In the genomic region with DNA sequence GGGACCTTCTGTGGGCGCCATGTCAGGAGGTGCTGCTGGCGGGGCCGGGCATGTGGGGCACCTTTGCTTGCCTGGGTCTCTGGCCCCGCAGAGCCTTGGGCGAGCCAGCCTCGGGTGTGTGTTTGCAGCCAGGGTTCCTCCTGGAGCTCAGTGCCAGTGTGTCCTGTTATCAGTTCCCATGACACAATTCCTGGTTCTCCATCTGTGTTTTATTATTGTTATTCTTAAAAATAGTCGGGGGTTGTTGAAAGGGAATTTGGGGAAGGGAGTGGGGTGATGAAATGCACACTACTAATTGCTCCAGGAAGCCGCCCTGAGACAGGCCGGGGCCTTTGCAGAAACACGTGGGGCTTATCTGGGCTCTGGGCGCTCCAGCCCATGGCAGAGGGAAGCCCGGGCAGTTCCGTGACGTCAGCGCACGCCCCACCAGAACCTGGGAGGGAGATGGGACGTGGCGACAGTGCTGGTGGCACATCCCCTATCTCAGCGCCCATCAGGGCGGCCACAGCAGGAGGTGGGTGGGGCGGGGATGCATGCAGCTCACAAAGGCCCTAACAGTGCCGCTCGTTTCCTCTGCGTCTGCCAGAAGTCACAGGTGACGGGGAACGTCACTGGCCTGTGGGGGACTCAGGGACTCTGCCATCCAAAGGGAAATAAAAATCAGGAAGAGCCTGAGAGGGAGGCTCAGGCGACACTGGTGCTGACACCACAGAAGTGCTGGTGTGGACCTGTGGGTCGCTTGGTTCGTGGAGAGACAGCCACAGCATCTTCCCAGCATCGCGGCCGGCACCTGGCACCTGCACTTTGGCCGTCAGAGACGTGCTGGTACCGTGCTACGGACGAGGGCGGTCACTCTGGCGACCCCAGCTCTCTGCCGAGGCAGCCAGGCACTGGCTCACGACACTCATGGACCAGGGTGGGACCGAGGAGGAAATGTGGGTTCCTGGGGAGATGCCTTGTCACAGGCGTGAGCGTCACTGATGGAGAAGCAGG, we compare ENCODE assay signal across 11 cellular contexts.
DNase-seq lines count a peak whose midpoint lies in the region; ATAC-seq and TF ChIP-seq lines count a peak whose summit lies in the region.
"Had no signal": no experiment of that assay in that cellular context is flagged by ENCODE, and none has a peak within 500 bp of the region (broad histone marks: within the 10 kb centered on the region; RNA-seq: fewer than 3 reads in every experiment).

No MANE protein-coding gene starts in this region.

- no peak for ATAC-seq in thoracic aorta (ENCODE audit: insufficient number of reproducible peaks, low FRiP score, low read depth)
- ATAC-seq in mucosa of descending colon, result no peak

- H3K27ac Mint-ChIP-seq in activated T-helper 2 cell treated with anti-CD3 and anti-CD28 coated beads, Interferon-gamma antibody, Interleukin-2, Interleukin-4, amounts not matched to agents 10 μg/mL and 5 μg/mL and 100 μg/mL, durations not matched to agents 14 hours and 24 hours and 36 hours, result peak overlapping the region; percentile 39

- H3K9me3 Mint-ChIP-seq in activated T-helper 2 cell treated with anti-CD3 and anti-CD28 coated beads, Interferon-gamma antibody, Interleukin-2, Interleukin-4, amounts not matched to agents 10 μg/mL and 5 μg/mL and 100 μg/mL, durations not matched to agents 14 hours and 24 hours and 36 hours, result no peaks in the 10 kb centered on the region

- no peaks in the 10 kb centered on the region for H3K27me3 Mint-ChIP-seq in activated T-helper 2 cell treated with anti-CD3 and anti-CD28 coated beads, Interferon-gamma antibody, Interleukin-2, Interleukin-4, amounts not matched to agents 10 μg/mL and 5 μg/mL and 100 μg/mL, durations not matched to agents 14 hours and 24 hours and 36 hours (ENCODE audit: low read depth)

- peaks cover 6 to 15% of the 10 kb centered on the region in 2 donors for H3K4me1 ChIP-seq in thoracic aorta (ENCODE audit: control insufficient read depth in 1 of 2, low read depth in 2 of 2)
- H3K4me1 ChIP-seq in mucosa of descending colon (ENCODE audit: low read depth), result no peaks in the 10 kb centered on the region

- H3K4me3 ChIP-seq in thoracic aorta (peak overlapping the region; percentile 56), mucosa of descending colon (no peak overlapping the region)

- no peaks in the 10 kb centered on the region for H3K27me3 ChIP-seq in layer of hippocampus (ENCODE audit: control insufficient read depth, insufficient read depth, low read length)
- H3K27me3 ChIP-seq in thoracic aorta (replicated peaks; ENCODE audit: insufficient read depth), result no peaks in the 10 kb centered on the region

- H3K36me3 ChIP-seq in thoracic aorta (peaks cover 4% of the 10 kb centered on the region), mucosa of descending colon (ENCODE audit: low read depth) (no peaks in the 10 kb centered on the region)

- no peaks in the 10 kb centered on the region for H3K9me3 ChIP-seq in thoracic aorta
- no peaks in the 10 kb centered on the region for H3K9me3 ChIP-seq in mucosa of descending colon

- peaks cover 35% of the 10 kb centered on the region for H3K36me3 Mint-ChIP-seq in activated T-helper 2 cell treated with anti-CD3 and anti-CD28 coated beads, Interferon-gamma antibody, Interleukin-2, Interleukin-4, amounts not matched to agents 10 μg/mL and 5 μg/mL and 100 μg/mL, durations not matched to agents 14 hours and 24 hours and 36 hours (ENCODE audit: low read depth)

- intact Hi-C loops in activated T-helper 2 cell treated with anti-CD3 and anti-CD28 coated beads, Interferon-gamma antibody, Interleukin-2, Interleukin-4, amounts not matched to agents 10 μg/mL and 5 μg/mL and 100 μg/mL, durations not matched to agents 14 hours and 24 hours and 36 hours (cut with micrococcal nuclease), result loop anchor here (10.0 kb wide), 1 partner anchor 428 kb away; a partner anchor contains a TSS
- intact Hi-C loops in mucosa of descending colon (cut with DNase I, micrococcal nuclease), result loop anchor here (5.0 kb wide), 2 partner anchors 144 to 149 kb away; no protein-coding TSS in a partner anchor

- H3K27ac ChIP-seq in layer of hippocampus (ENCODE audit: low read depth, low read length) (peak overlapping the region; percentile 30), thoracic aorta (no peak overlapping the region)
- H3K27ac ChIP-seq: KMS-11 had no signal

- H3K4me1 Mint-ChIP-seq in activated T-helper 2 cell treated with anti-CD3 and anti-CD28 coated beads, Interferon-gamma antibody, Interleukin-2, Interleukin-4, amounts not matched to agents 10 μg/mL and 5 μg/mL and 100 μg/mL, durations not matched to agents 14 hours and 24 hours and 36 hours (ENCODE audit: low read depth), result peaks cover 39% of the 10 kb centered on the region

- TF ChIP-seq CTCF in thoracic aorta (IDR thresholded peaks at IDR 0.05) (no peak), mucosa of descending colon (IDR thresholded peaks at IDR 0.05) (no peak)

- peak; percentile 49 for DNase-seq in activated T-cell treated with anti-CD3 and anti-CD28 coated beads, Interleukin-2, amount 50 U/mL, for 1 hour
- DNase-seq in activated T-cell treated with anti-CD3 and anti-CD28 coated beads for 4 hours, result no peak
- DNase-seq in activated T-helper 2 cell treated with anti-CD3 and anti-CD28 coated beads, Interferon-gamma antibody, Interleukin-2, Interleukin-4, amounts not matched to agents 10 μg/mL and 5 μg/mL and 100 μg/mL, durations not matched to agents 14 hours and 24 hours and 36 hours (ENCODE audit: low spot score), result no peak
- no peak for DNase-seq in thoracic aorta (ENCODE audit: low spot score)
- no peak for DNase-seq in HuH-7 (ENCODE audit: low spot score)
- no peak for DNase-seq in T-helper 9 cell
- no peak for DNase-seq in mucosa of descending colon
- DNase-seq: GDM1, retina had no signal

- no peak overlapping the region for H3K4me3 Mint-ChIP-seq in activated T-helper 2 cell treated with anti-CD3 and anti-CD28 coated beads, Interferon-gamma antibody, Interleukin-2, Interleukin-4, amounts not matched to agents 10 μg/mL and 5 μg/mL and 100 μg/mL, durations not matched to agents 14 hours and 24 hours and 36 hours (ENCODE audit: low read depth)
